In genomic region chr11:60951909-60952741, GRCh38 we compare ENCODE assay signal across 1 cellular context.
TF ChIP-seq lines count a peak whose summit lies in the region.

Gene SLC15A3 (minus strand): TSS chr11:60952176. CDS start chr11:60951551, 625 bp downstream.

TF ChIP-seq in GM12878, 131 proteins besides CTCF, POLR2A, EP300 and RAD21 (continued from another document and continues in another):
- TF ChIP-seq PML (IDR thresholded peaks at IDR 0.05; ENCODE audit: low read length): peak; percentile 77; the same call in 1 of the 2 replicates
- no peak; the same call in 1 of the 2 replicates for TF ChIP-seq ZNF207 (IDR thresholded peaks at IDR 0.05; ENCODE audit: borderline replicate concordance)
- no peak for TF ChIP-seq TCF3 (IDR thresholded peaks at IDR 0.05; ENCODE audit: borderline replicate concordance, insufficient read depth, low read depth, low read length)
- TF ChIP-seq ESRRA (IDR thresholded peaks at IDR 0.05; ENCODE audit: low read length): no peak
- TF ChIP-seq, protein P1, sequence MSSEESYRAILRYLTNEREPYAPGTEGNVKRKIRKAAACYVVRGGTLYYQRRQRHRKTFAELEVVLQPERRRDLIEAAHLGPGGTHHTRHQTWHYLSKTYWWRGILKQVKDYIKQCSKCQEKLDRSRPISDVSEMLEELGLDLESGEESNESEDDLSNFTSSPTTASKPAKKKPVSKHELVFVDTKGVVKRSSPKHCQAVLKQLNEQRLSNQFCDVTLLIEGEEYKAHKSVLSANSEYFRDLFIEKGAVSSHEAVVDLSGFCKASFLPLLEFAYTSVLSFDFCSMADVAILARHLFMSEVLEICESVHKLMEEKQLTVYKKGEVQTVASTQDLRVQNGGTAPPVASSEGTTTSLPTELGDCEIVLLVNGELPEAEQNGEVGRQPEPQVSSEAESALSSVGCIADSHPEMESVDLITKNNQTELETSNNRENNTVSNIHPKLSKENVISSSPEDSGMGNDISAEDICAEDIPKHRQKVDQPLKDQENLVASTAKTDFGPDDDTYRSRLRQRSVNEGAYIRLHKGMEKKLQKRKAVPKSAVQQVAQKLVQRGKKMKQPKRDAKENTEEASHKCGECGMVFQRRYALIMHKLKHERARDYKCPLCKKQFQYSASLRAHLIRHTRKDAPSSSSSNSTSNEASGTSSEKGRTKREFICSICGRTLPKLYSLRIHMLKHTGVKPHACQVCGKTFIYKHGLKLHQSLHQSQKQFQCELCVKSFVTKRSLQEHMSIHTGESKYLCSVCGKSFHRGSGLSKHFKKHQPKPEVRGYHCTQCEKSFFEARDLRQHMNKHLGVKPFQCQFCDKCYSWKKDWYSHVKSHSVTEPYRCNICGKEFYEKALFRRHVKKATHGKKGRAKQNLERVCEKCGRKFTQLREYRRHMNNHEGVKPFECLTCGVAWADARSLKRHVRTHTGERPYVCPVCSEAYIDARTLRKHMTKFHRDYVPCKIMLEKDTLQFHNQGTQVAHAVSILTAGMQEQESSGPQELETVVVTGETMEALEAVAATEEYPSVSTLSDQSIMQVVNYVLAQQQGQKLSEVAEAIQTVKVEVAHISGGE (CRISPR knock-in tag; IDR thresholded peaks at IDR 0.05): no peak
- TF ChIP-seq BCL11A (IDR thresholded peaks at IDR 0.05; ENCODE audit: low read depth, low read length): peak; percentile 41; the same call in 1 of the 2 replicates
- TF ChIP-seq, protein P2, sequence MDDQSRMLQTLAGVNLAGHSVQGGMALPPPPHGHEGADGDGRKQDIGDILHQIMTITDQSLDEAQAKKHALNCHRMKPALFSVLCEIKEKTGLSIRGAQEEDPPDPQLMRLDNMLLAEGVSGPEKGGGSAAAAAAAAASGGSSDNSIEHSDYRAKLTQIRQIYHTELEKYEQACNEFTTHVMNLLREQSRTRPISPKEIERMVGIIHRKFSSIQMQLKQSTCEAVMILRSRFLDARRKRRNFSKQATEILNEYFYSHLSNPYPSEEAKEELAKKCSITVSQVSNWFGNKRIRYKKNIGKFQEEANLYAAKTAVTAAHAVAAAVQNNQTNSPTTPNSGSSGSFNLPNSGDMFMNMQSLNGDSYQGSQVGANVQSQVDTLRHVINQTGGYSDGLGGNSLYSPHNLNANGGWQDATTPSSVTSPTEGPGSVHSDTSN (IDR thresholded peaks at IDR 0.05; ENCODE audit: insufficient replicate concordance, low read depth, low read length): peak; percentile 80
- 0 out of 2 replicates have a peak, but pooled peaks have one; percentile 26 for TF ChIP-seq NR2C1 (IDR thresholded peaks at IDR 0.05)
- 0 out of 2 replicates have a peak, but pooled peaks have one; percentile 37 for TF ChIP-seq TCF12 (IDR thresholded peaks at IDR 0.05; ENCODE audit: low read depth, low read length)
- TF ChIP-seq SREBF2 (IDR thresholded peaks at IDR 0.05; ENCODE audit: low read length): no peak
- 0 out of 2 replicates have a peak, but pooled peaks have one; percentile 5 for TF ChIP-seq SMC3 (IDR thresholded peaks at IDR 0.05; ENCODE audit: borderline replicate concordance, low read length)
- TF ChIP-seq RUNX3 (IDR thresholded peaks at IDR 0.05; ENCODE audit: low read length): peak; percentile 62
- TF ChIP-seq RAD51 (IDR thresholded peaks at IDR 0.05): peak; percentile 94
- no peak; the same call in 1 of the 2 replicates for TF ChIP-seq MYB (IDR thresholded peaks at IDR 0.05; ENCODE audit: borderline replicate concordance, low read depth, low read length)
- TF ChIP-seq, protein P3, sequence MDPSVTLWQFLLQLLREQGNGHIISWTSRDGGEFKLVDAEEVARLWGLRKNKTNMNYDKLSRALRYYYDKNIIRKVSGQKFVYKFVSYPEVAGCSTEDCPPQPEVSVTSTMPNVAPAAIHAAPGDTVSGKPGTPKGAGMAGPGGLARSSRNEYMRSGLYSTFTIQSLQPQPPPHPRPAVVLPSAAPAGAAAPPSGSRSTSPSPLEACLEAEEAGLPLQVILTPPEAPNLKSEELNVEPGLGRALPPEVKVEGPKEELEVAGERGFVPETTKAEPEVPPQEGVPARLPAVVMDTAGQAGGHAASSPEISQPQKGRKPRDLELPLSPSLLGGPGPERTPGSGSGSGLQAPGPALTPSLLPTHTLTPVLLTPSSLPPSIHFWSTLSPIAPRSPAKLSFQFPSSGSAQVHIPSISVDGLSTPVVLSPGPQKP (IDR thresholded peaks at IDR 0.05; ENCODE audit: low read depth, low read length): no peak
- no peak; the same call in 1 of the 2 replicates for TF ChIP-seq POLR2AphosphoS2 (IDR thresholded peaks at IDR 0.05; ENCODE audit: low read depth, low read length)
- TF ChIP-seq RELB (IDR thresholded peaks at IDR 0.05; ENCODE audit: low read depth): peak; percentile 99
- peak; percentile 58; the same call in 1 of the 2 replicates for TF ChIP-seq POLR2AphosphoS5 (IDR thresholded peaks at IDR 0.05; ENCODE audit: low read length)
- TF ChIP-seq YY1 (IDR thresholded peaks at IDR 0.05; ENCODE audit: low read depth, low read length): peak; percentile 39; the same call in 1 of the 2 replicates
- no peak for TF ChIP-seq STAT1 (conservative IDR thresholded peaks at IDR 0.05)
- no peak for TF ChIP-seq ATF3 (IDR thresholded peaks at IDR 0.05; ENCODE audit: borderline replicate concordance, extremely low read depth, low read depth, low read length)
- no peak for TF ChIP-seq FOS (IDR thresholded peaks at IDR 0.05; ENCODE audit: borderline replicate concordance, extremely low read depth, insufficient read length)
- TF ChIP-seq CBX5 (IDR thresholded peaks at IDR 0.05; ENCODE audit: low read depth): no peak
- TF ChIP-seq E2F8 (IDR thresholded peaks at IDR 0.05; ENCODE audit: low read depth, partially characterized antibody): no peak
- TF ChIP-seq, protein P4, sequence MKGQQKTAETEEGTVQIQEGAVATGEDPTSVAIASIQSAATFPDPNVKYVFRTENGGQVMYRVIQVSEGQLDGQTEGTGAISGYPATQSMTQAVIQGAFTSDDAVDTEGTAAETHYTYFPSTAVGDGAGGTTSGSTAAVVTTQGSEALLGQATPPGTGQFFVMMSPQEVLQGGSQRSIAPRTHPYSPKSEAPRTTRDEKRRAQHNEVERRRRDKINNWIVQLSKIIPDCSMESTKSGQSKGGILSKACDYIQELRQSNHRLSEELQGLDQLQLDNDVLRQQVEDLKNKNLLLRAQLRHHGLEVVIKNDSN (IDR thresholded peaks at IDR 0.05; ENCODE audit: borderline replicate concordance, extremely low read length, insufficient read depth, low read depth, low read length): peak; percentile 83
- 0 out of 2 replicates have a peak, but pooled peaks have one; percentile 19 for TF ChIP-seq TBL1XR1 (IDR thresholded peaks at IDR 0.05; ENCODE audit: low read depth, low read length)
- peak; percentile 43; the same call in 1 of the 2 replicates for TF ChIP-seq CBFB (IDR thresholded peaks at IDR 0.05; ENCODE audit: low read depth)
- TF ChIP-seq POU2F2 (IDR thresholded peaks at IDR 0.05; ENCODE audit: borderline replicate concordance, low read depth, low read length): peak; percentile 33; the same call in 1 of the 3 replicates
- no peak for TF ChIP-seq MYC (IDR thresholded peaks at IDR 0.05; ENCODE audit: insufficient read depth, insufficient read length, insufficient replicate concordance, low read length, severe bottlenecking)
- no peak for TF ChIP-seq ZBED1 (IDR thresholded peaks at IDR 0.05; ENCODE audit: borderline replicate concordance)
- peak; percentile 34 to 50; a peak in 2 of 4 replicates for TF ChIP-seq BHLHE40 (IDR thresholded peaks at IDR 0.05; ENCODE audit: borderline replicate concordance in 1 of 2, low read depth in 2 of 2, low read length in 1 of 2)
- peak; percentile 85 for TF ChIP-seq MAX (IDR thresholded peaks at IDR 0.05; ENCODE audit: low read depth, low read length)
- peak; percentile 53; the same call in 1 of the 2 replicates for TF ChIP-seq BACH1 (IDR thresholded peaks at IDR 0.05; ENCODE audit: borderline replicate concordance)
- TF ChIP-seq ZZZ3 (IDR thresholded peaks at IDR 0.05; ENCODE audit: control insufficient read depth, insufficient read length, low read depth): no peak
- 0 out of 2 replicates have a peak, but pooled peaks have one; percentile 65 for TF ChIP-seq SMAD5 (IDR thresholded peaks at IDR 0.05; ENCODE audit: low read depth)
- TF ChIP-seq SPI1 (IDR thresholded peaks at IDR 0.05; ENCODE audit: borderline replicate concordance, insufficient read depth, low read depth, low read length): peak; percentile 93
- no peak for TF ChIP-seq RFX5 (IDR thresholded peaks at IDR 0.05; ENCODE audit: low read depth, low read length)
- TF ChIP-seq SKIL (IDR thresholded peaks at IDR 0.05; ENCODE audit: low read depth, poor library complexity, severe bottlenecking): no peak
- no peak for TF ChIP-seq KLF5 (IDR thresholded peaks at IDR 0.05; ENCODE audit: partially characterized antibody)
- TF ChIP-seq BRCA1 (IDR thresholded peaks at IDR 0.05; ENCODE audit: low read depth, low read length): no peak
- peak; percentile 66; the same call in 1 of the 2 replicates for TF ChIP-seq GATAD2B (conservative IDR thresholded peaks at IDR 0.05; ENCODE audit: low read depth)
- TF ChIP-seq ATF2 (IDR thresholded peaks at IDR 0.05; ENCODE audit: low read length): peak; percentile 29; the same call in 1 of the 2 replicates
- TF ChIP-seq EZH2 (IDR thresholded peaks at IDR 0.05; ENCODE audit: borderline replicate concordance, control insufficient read depth, low read depth, low read length): no peak
- TF ChIP-seq SMARCA5 (IDR thresholded peaks at IDR 0.05): peak; percentile 6; the same call in 1 of the 2 replicates
- peak; percentile 99 for TF ChIP-seq IKZF1 (conservative IDR thresholded peaks at IDR 0.05)
- TF ChIP-seq MEF2A (IDR thresholded peaks at IDR 0.05; ENCODE audit: insufficient read depth, low read depth, low read length): peak; percentile 40; the same call in 1 of the 2 replicates
- TF ChIP-seq NFIC (IDR thresholded peaks at IDR 0.05; ENCODE audit: low read depth, low read length): peak; percentile 76; the same call in 1 of the 2 replicates
